ENCODE assay signal across 18 cellular contexts in genomic region chr16:35187665-35188225, GRCh38.
DNase-seq lines count a peak whose midpoint lies in the region; ATAC-seq and TF ChIP-seq lines count a peak whose summit lies in the region.
"Had no signal": no experiment of that assay in that cellular context is flagged by ENCODE, and none has a peak within 500 bp of the region (broad histone marks: within the 10 kb centered on the region; RNA-seq: fewer than 3 reads in every experiment).

No MANE protein-coding gene starts in this region.

- H3K27ac Mint-ChIP-seq in chondrocyte (ENCODE audit: unreplicated experiment) = no peak overlapping the region
- H3K27ac Mint-ChIP-seq: B cell; CD4-positive, alpha-beta T cell; CD8-positive, alpha-beta T cell had no signal

- TF ChIP-seq CTCF in chondrocyte (IDR thresholded peaks at IDR 0.05) (no peak), esophagus muscularis mucosa (IDR thresholded peaks at IDR 0.05) (no peak), osteoblast (IDR thresholded peaks at IDR 0.05; ENCODE audit: extremely low read depth, low read depth, low read length) (no peak), vagina (IDR thresholded peaks at IDR 0.05) (no peak), left lung (IDR thresholded peaks at IDR 0.05) (no peak), right lobe of liver (IDR thresholded peaks at IDR 0.05) (no peak)

- H3K9me3 Mint-ChIP-seq in chondrocyte (ENCODE audit: low read depth) = peaks cover 41% of the 10 kb centered on the region

- H4K20me1 ChIP-seq in osteoblast (ENCODE audit: insufficient read depth, low read length) = no peaks in the 10 kb centered on the region
- H4K20me1 ChIP-seq: BLaER1 treated with 17β-estradiol and CSF1 and Interleukin-3, amounts not matched to agents 10 nM and 100 nM had no signal

- H3K4me1 ChIP-seq in esophagus muscularis mucosa (no peaks in the 10 kb centered on the region), osteoblast (ENCODE audit: insufficient read depth, low read length) (no peaks in the 10 kb centered on the region), vagina (no peaks in the 10 kb centered on the region), left lung (no peaks in the 10 kb centered on the region), right lobe of liver (no peaks in the 10 kb centered on the region)
- H3K4me1 ChIP-seq: A549; BLaER1 treated with 17β-estradiol and CSF1 and Interleukin-3, amounts not matched to agents 10 nM and 100 nM; Caco-2 had no signal

- H3K27me3 ChIP-seq in esophagus muscularis mucosa (peaks cover 0 to 23% (median 0%) of the 10 kb centered on the region in 4 donors), osteoblast (ENCODE audit: insufficient read depth, low read length) (no peaks in the 10 kb centered on the region), vagina (no peaks in the 10 kb centered on the region), left lung (no peaks in the 10 kb centered on the region), right lobe of liver (no peaks in the 10 kb centered on the region)
- H3K27me3 ChIP-seq: BLaER1 treated with 17β-estradiol and CSF1 and Interleukin-3, amounts not matched to agents 10 nM and 100 nM had no signal

- H3K4me3 ChIP-seq in esophagus muscularis mucosa (no peak overlapping the region), osteoblast (ENCODE audit: insufficient read depth, low read length) (no peak overlapping the region), vagina (no peak overlapping the region), left lung (no peak overlapping the region), right lobe of liver (no peak overlapping the region)
- H3K4me3 ChIP-seq: A549; BLaER1 treated with 17β-estradiol and CSF1 and Interleukin-3, amounts not matched to agents 10 nM and 100 nM had no signal

- WGBS in esophagus muscularis mucosa = 31% methylated on average over 2 of the region's 2 CpGs
- no CpG with 5 or more reads among the region's 2 CpGs for WGBS in right lobe of liver (ENCODE audit: insufficient coverage, low coverage, low lambda C conversion rate, missing lambda C conversion rate)

- H3K4me2 ChIP-seq in osteoblast (ENCODE audit: insufficient read depth, low read length) = no peak overlapping the region
- H3K4me2 ChIP-seq: A549; BLaER1 treated with 17β-estradiol and CSF1 and Interleukin-3, amounts not matched to agents 10 nM and 100 nM had no signal

- H3K27me3 Mint-ChIP-seq in chondrocyte (ENCODE audit: low read depth) = no peaks in the 10 kb centered on the region
- H3K27me3 Mint-ChIP-seq: B cell; CD4-positive, alpha-beta T cell had no signal

- ATAC-seq in left lung (no peak), right lobe of liver (no peak)
- ATAC-seq: CD8-positive, alpha-beta T cell had no signal

- no peaks in the 10 kb centered on the region for H3K4me1 Mint-ChIP-seq in chondrocyte (ENCODE audit: low read depth)
- H3K4me1 Mint-ChIP-seq: B cell had no signal

- intact Hi-C loops in esophagus muscularis mucosa (cut with DNase I) (no loop called here), vagina (cut with DNase I) (no loop called here), left lung (cut with DNase I) (no loop called here), right lobe of liver (cut with DNase I) (loop anchor here in 1 of 2 donors (10.0 kb wide), 1 partner anchor 197 kb away; no protein-coding TSS in a partner anchor)

- no peak for TF ChIP-seq EP300 in esophagus muscularis mucosa (IDR thresholded peaks at IDR 0.05)

- H3K27ac ChIP-seq in esophagus muscularis mucosa (replicated peaks in 1 of 4) (no peak overlapping the region), osteoblast (ENCODE audit: low read depth, low read length) (no peak overlapping the region), vagina (no peak overlapping the region), left lung (no peak overlapping the region), right lobe of liver (no peak overlapping the region)
- H3K27ac ChIP-seq: 22Rv1; A549; BLaER1 treated with 17β-estradiol and CSF1 and Interleukin-3, amounts not matched to agents 10 nM and 100 nM; C4-2B had no signal

- H3K36me3 ChIP-seq in esophagus muscularis mucosa (no peaks in the 10 kb centered on the region), osteoblast (ENCODE audit: insufficient read depth, low read length) (no peaks in the 10 kb centered on the region), vagina (no peaks in the 10 kb centered on the region), left lung (no peaks in the 10 kb centered on the region), right lobe of liver (no peaks in the 10 kb centered on the region)
- H3K36me3 ChIP-seq: BLaER1 treated with 17β-estradiol and CSF1 and Interleukin-3, amounts not matched to agents 10 nM and 100 nM had no signal

- H3K79me2 ChIP-seq in osteoblast (ENCODE audit: insufficient read depth, low read length) = no peaks in the 10 kb centered on the region

- H3K4me3 Mint-ChIP-seq in chondrocyte (ENCODE audit: unreplicated experiment) = no peak overlapping the region
- H3K4me3 Mint-ChIP-seq: B cell; CD4-positive, alpha-beta T cell; CD8-positive, alpha-beta T cell had no signal

- H3K36me3 Mint-ChIP-seq in chondrocyte (ENCODE audit: low read depth) = no peaks in the 10 kb centered on the region
- H3K36me3 Mint-ChIP-seq: CD8-positive, alpha-beta T cell had no signal

- H3K9me3 ChIP-seq in esophagus muscularis mucosa (no peaks in the 10 kb centered on the region), osteoblast (ENCODE audit: low read depth, low read length) (peaks cover 6% of the 10 kb centered on the region), vagina (no peaks in the 10 kb centered on the region), left lung (peaks cover 0 to 33% of the 10 kb centered on the region in 2 donors), right lobe of liver (no peaks in the 10 kb centered on the region)
- H3K9me3 ChIP-seq: A549; BLaER1 treated with 17β-estradiol and CSF1 and Interleukin-3, amounts not matched to agents 10 nM and 100 nM; Caco-2 had no signal

- TF ChIP-seq POLR2A in esophagus muscularis mucosa (IDR thresholded peaks at IDR 0.05; ENCODE audit: low read depth) (no peak), vagina (IDR thresholded peaks at IDR 0.05) (no peak), right lobe of liver (IDR thresholded peaks at IDR 0.05) (no peak)

- DNase-seq in chondrocyte (ENCODE audit: low spot score) = peak; percentile 49
- DNase-seq in esophagus muscularis mucosa (ENCODE audit: extremely low spot score) = peak; percentile 66
- DNase-seq in osteoblast (ENCODE audit: insufficient read length, low spot score, missing footprints) = peak; percentile 1
- peak; percentile 78 to 91 for DNase-seq in vagina (ENCODE audit: extremely low spot score in 2 of 2)
- no peak for DNase-seq in activated CD8-positive, alpha-beta memory T cell treated with anti-CD3 and anti-CD28 coated beads for 24 hours
- DNase-seq in left lung = no peak
- DNase-seq in right lobe of liver = no peak
- DNase-seq: Calu3; CD4-positive, alpha-beta T cell; CD8-positive, alpha-beta T cell; DMS79 treated with DMSO at 0.1 percent for 48 hours; GF-D8 had no signal

- no peak overlapping the region for H2AFZ ChIP-seq in osteoblast (ENCODE audit: low read length)

Comparison
In these comparisons a context has a peak if more than half of its experiments do, and no peak if none do; other contexts are left out.
1. DNase-seq: peak in chondrocyte (single experiment), esophagus muscularis mucosa (single experiment), osteoblast (single experiment) and vagina (2 of 2); none in activated CD8-positive, alpha-beta memory T cell treated with anti-CD3 and anti-CD28 coated beads for 24 hours (single experiment), left lung (0 of 2) and right lobe of liver (0 of 3).